ENCODE assay signal across 8 cellular contexts in the genomic region with DNA sequence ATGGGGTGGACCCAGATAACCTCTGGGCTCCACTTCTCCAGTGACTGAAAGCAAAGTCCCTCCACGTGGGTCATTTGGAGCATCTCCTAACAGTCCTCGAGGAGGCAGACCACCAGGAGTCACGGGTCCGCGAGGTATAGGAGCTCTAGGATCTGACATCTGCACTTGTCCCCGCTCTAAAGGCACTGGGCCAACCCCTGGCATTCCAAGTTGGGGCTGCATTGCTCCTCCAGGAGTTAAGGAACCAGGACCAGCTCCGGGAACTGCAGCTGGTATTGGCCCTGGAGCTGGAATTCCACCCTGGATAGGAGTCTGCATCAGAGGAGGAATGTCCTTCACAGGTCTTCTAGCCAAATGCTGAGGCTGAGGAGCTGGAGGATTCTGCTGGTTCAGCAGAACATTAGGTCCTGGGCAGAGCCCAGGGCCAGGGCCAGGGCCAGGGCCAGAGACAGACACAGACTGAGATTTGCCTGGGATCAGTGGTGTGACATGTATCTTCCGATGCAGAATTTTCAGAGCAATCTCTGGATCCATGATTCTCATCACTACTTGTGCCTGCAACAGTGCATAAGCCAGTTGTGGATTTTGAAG. TPM values are rescaled to one million over a fixed set of nuclear protein-coding genes. Genes with fewer than 3 reads are reported as not detected.
DNase-seq lines count a peak whose midpoint lies in the region; ATAC-seq and FAIRE-seq lines count a peak whose summit lies in the region.
"Had no signal": no experiment of that assay in that cellular context is flagged by ENCODE, and none has a peak within 500 bp of the region (broad histone marks: within the 10 kb centered on the region; RNA-seq: fewer than 3 reads in every experiment).

No MANE protein-coding gene starts in this region.

- H3K4me1 ChIP-seq in HUES48 (ENCODE audit: control insufficient read depth, insufficient read depth, low read length), result peaks cover 16% of the 10 kb centered on the region
- peaks cover 3% of the 10 kb centered on the region for H3K4me1 ChIP-seq in iPS-15b (ENCODE audit: control insufficient read depth, insufficient read depth, low read length)

- H3K9me3 Mint-ChIP-seq in activated naive CD8-positive, alpha-beta T cell treated with anti-CD3 and anti-CD28 coated beads for 36 hours, result no peaks in the 10 kb centered on the region
- no peaks in the 10 kb centered on the region for H3K9me3 Mint-ChIP-seq in stimulated activated naive B cell treated with anti-CD40 and anti-IgM and Interleukin-4, amounts not matched to agents 10 μg/mL and 1 μg/mL and 100 μg/mL, for 72 hours

- no peak for DNase-seq in activated naive CD8-positive, alpha-beta T cell treated with anti-CD3 and anti-CD28 coated beads for 36 hours
- DNase-seq in stimulated activated naive B cell treated with anti-CD40 and anti-IgM and Interleukin-4, amounts not matched to agents 10 μg/mL and 1 μg/mL and 100 μg/mL, for 72 hours, result no peak
- no peak for DNase-seq in activated effector memory CD4-positive, alpha-beta T cell treated with Interleukin-2 at 50 U/mL for 16 hours
- DNase-seq in urothelium cell line (ENCODE audit: low spot score), result no peak
- no peak for DNase-seq in AG08395 (ENCODE audit: low spot score)

- H3K27ac Mint-ChIP-seq in activated naive CD8-positive, alpha-beta T cell treated with anti-CD3 and anti-CD28 coated beads for 36 hours, result peak overlapping the region; percentile 100
- H3K27ac Mint-ChIP-seq in stimulated activated naive B cell treated with anti-CD40 and anti-IgM and Interleukin-4, amounts not matched to agents 10 μg/mL and 1 μg/mL and 100 μg/mL, for 72 hours, result peak overlapping the region; percentile 100

- FAIRE-seq in urothelium cell line (lab: Jason Lieb, UNC), result no peak
- FAIRE-seq: endometrium had no signal

- peak overlapping the region; percentile 97 for H3K4me3 ChIP-seq in HUES48 (ENCODE audit: low read depth, low read length)
- peak overlapping the region; percentile 99 for H3K4me3 ChIP-seq in iPS-15b (ENCODE audit: low read depth, low read length)

- no peak overlapping the region for H3K27ac ChIP-seq in HUES48 (ENCODE audit: low read depth, low read length)

- peaks cover 38% of the 10 kb centered on the region for H3K36me3 Mint-ChIP-seq in activated naive CD8-positive, alpha-beta T cell treated with anti-CD3 and anti-CD28 coated beads for 36 hours
- peaks cover 14 to 31% of the 10 kb centered on the region in 2 donors for H3K36me3 Mint-ChIP-seq in stimulated activated naive B cell treated with anti-CD40 and anti-IgM and Interleukin-4, amounts not matched to agents 10 μg/mL and 1 μg/mL and 100 μg/mL, for 72 hours

- peaks cover 39% of the 10 kb centered on the region for H3K4me1 Mint-ChIP-seq in activated naive CD8-positive, alpha-beta T cell treated with anti-CD3 and anti-CD28 coated beads for 36 hours
- H3K4me1 Mint-ChIP-seq in stimulated activated naive B cell treated with anti-CD40 and anti-IgM and Interleukin-4, amounts not matched to agents 10 μg/mL and 1 μg/mL and 100 μg/mL, for 72 hours, result peaks cover 15 to 45% of the 10 kb centered on the region in 2 donors

- H3K36me3 ChIP-seq in HUES48 (ENCODE audit: control insufficient read depth, insufficient read depth, low read length) (peaks cover 20% of the 10 kb centered on the region), iPS-15b (ENCODE audit: control insufficient read depth, insufficient read depth, low read length) (peaks cover 7% of the 10 kb centered on the region)

- H3K27me3 ChIP-seq in HUES48 (ENCODE audit: control insufficient read depth, insufficient read depth, low read length), result no peaks in the 10 kb centered on the region
- no peaks in the 10 kb centered on the region for H3K27me3 ChIP-seq in iPS-15b (ENCODE audit: control insufficient read depth, insufficient read depth, low read length)

- H3K4me3 Mint-ChIP-seq in activated naive CD8-positive, alpha-beta T cell treated with anti-CD3 and anti-CD28 coated beads for 36 hours, result peak overlapping the region; percentile 99
- H3K4me3 Mint-ChIP-seq in stimulated activated naive B cell treated with anti-CD40 and anti-IgM and Interleukin-4, amounts not matched to agents 10 μg/mL and 1 μg/mL and 100 μg/mL, for 72 hours, result peak overlapping the region; percentile 93 to 99

- peak overlapping the region; percentile 95 for H3K9ac ChIP-seq in HUES48 (ENCODE audit: low read depth, low read length)
- peak overlapping the region; percentile 95 for H3K9ac ChIP-seq in iPS-15b (ENCODE audit: low read depth, low read length)

- ATAC-seq in stimulated activated naive B cell treated with anti-CD40 and anti-IgM and Interleukin-4, amounts not matched to agents 10 μg/mL and 1 μg/mL and 100 μg/mL, for 72 hours (replicated peaks), result no peak

- peaks cover 3% of the 10 kb centered on the region for H3K27me3 Mint-ChIP-seq in activated naive CD8-positive, alpha-beta T cell treated with anti-CD3 and anti-CD28 coated beads for 36 hours
- H3K27me3 Mint-ChIP-seq in stimulated activated naive B cell treated with anti-CD40 and anti-IgM and Interleukin-4, amounts not matched to agents 10 μg/mL and 1 μg/mL and 100 μg/mL, for 72 hours, result no peaks in the 10 kb centered on the region

- H3K9me3 ChIP-seq in HUES48 (ENCODE audit: control insufficient read depth, insufficient read depth, low read length) (no peaks in the 10 kb centered on the region), iPS-15b (ENCODE audit: control insufficient read depth, insufficient read depth, low read length) (no peaks in the 10 kb centered on the region)

RNA-seq across cellular contexts. Expression of a gene that starts 0.8 kb away (rescaled TPM):
- total RNA-seq in activated naive CD8-positive, alpha-beta T cell treated with anti-CD3 and anti-CD28 coated beads for 36 hours, result 10 to 100 TPM; 27.9 to 29.5 TPM
